In genomic region chr12:93358058-93358457, GRCh38 we compare ENCODE assay signal across 17 cellular contexts. TPM values are rescaled to one million over a fixed set of nuclear protein-coding genes. Genes with fewer than 3 reads are reported as not detected.
DNase-seq lines count a peak whose midpoint lies in the region; ATAC-seq and TF ChIP-seq lines count a peak whose summit lies in the region.
"Had no signal": no experiment of that assay in that cellular context is flagged by ENCODE, and none has a peak within 500 bp of the region (broad histone marks: within the 10 kb centered on the region; RNA-seq: fewer than 3 reads in every experiment).

No MANE protein-coding gene starts in this region.

- H3K9me3 ChIP-seq in BE2C: no peaks in the 10 kb centered on the region
- H3K9me3 ChIP-seq: A549, ascending aorta, esophagus squamous epithelium had no signal

- H3K36me3 ChIP-seq in BE2C: no peaks in the 10 kb centered on the region
- H3K36me3 ChIP-seq: ascending aorta, esophagus squamous epithelium had no signal

- no peaks in the 10 kb centered on the region for H3K27me3 ChIP-seq in BE2C
- H3K27me3 ChIP-seq: ascending aorta, esophagus squamous epithelium had no signal

- no peak overlapping the region for H3K4me3 ChIP-seq in coronary artery
- no peak overlapping the region for H3K4me3 ChIP-seq in BE2C (ENCODE audit: low read depth, low read length)
- H3K4me3 ChIP-seq: A549, ascending aorta, esophagus squamous epithelium had no signal

- in situ Hi-C loops in GM13977 (cut with MboI; ENCODE audit: low pct_unique_long_range_greater_than_20kb, low sequenced_read_pairs, unreplicated experiment): no loop called here

- TF ChIP-seq CTCF in GM13977 (IDR thresholded peaks at IDR 0.05; ENCODE audit: extremely low read depth, insufficient read depth, missing control alignments): no peak
- TF ChIP-seq CTCF in coronary artery (IDR thresholded peaks at IDR 0.05): no peak
- TF ChIP-seq CTCF in BE2C (IDR thresholded peaks at IDR 0.05; ENCODE audit: low read depth, low read length): no peak

- H3K27ac ChIP-seq in coronary artery: no peak overlapping the region
- H3K27ac ChIP-seq: A549, esophagus squamous epithelium had no signal

- peak; percentile 55 for DNase-seq in GM13977 (ENCODE audit: low spot score)
- no peak for DNase-seq in coronary artery (ENCODE audit: low spot score)
- no peak for DNase-seq in NCI-H1694 (lab: John Stamatoyannopoulos, UW)
- no peak for DNase-seq in BE2C
- DNase-seq: CD4-positive, alpha-beta memory T cell; esophagus squamous epithelium; left colon; NCI-H226; posterior cingulate gyrus; stimulated activated CD4-positive, alpha-beta T cell treated with anti-CD3 and anti-CD28 coated beads, Interleukin-12 subunit alpha, Interleukin-12 subunit beta, amount 100 ng/mL, for 4 hours; substantia nigra had no signal

- peaks cover 3% of the 10 kb centered on the region; the same call in 1 of the 2 replicates for H3K4me1 ChIP-seq in BE2C
- H3K4me1 ChIP-seq: A549, esophagus squamous epithelium had no signal

- ATAC-seq in GM19438 (IDR thresholded peaks at IDR 0.05; ENCODE audit: low read depth, unreplicated experiment) (peak; percentile 92), HG02623 (IDR thresholded peaks at IDR 0.05; ENCODE audit: unreplicated experiment) (peak; percentile 71), HG03342 (IDR thresholded peaks at IDR 0.05; ENCODE audit: unreplicated experiment) (peak; percentile 74), HG02970 (IDR thresholded peaks at IDR 0.05; ENCODE audit: low FRiP score, unreplicated experiment) (no peak)
- ATAC-seq: A549, left colon had no signal

RNA-seq across cellular contexts. Expression of gene NUDT4, which starts 19.7 kb away (rescaled TPM):
- 23.5 TPM for polyA plus RNA-seq in BE2C (2012; ENCODE audit: insufficient read depth, insufficient read length, low read depth)
